19 cellular contexts compared by ENCODE assay signal in genomic region chr12:79019672-79020071, GRCh38.
DNase-seq lines count a peak whose midpoint lies in the region; ATAC-seq, FAIRE-seq and TF ChIP-seq lines count a peak whose summit lies in the region.
"Had no signal": no experiment of that assay in that cellular context is flagged by ENCODE, and none has a peak within 500 bp of the region (broad histone marks: within the 10 kb centered on the region; RNA-seq: fewer than 3 reads in every experiment).

No MANE protein-coding gene starts in this region.

- no peak overlapping the region for H3K27ac ChIP-seq in stomach
- H3K27ac ChIP-seq: gastrocnemius medialis, neutrophil had no signal

- TF ChIP-seq POLR2A in H54 (IDR thresholded peaks at IDR 0.05; ENCODE audit: low read depth, low read length) (no peak), stomach (IDR thresholded peaks at IDR 0.05) (no peak)

- no peak for TF ChIP-seq EP300 in stomach (IDR thresholded peaks at IDR 0.05)

- H3K27me3 Mint-ChIP-seq in naive thymus-derived CD8-positive, alpha-beta T cell = no peaks in the 10 kb centered on the region
- no peaks in the 10 kb centered on the region for H3K27me3 Mint-ChIP-seq in activated CD8-positive, alpha-beta T cell treated with anti-CD3 and anti-CD28 coated beads, Interleukin-2, amount 10 ng/mL, durations not matched to agents 7 days and 5 days (ENCODE audit: low read depth)
- H3K27me3 Mint-ChIP-seq: activated naive CD8-positive, alpha-beta T cell treated with anti-CD3 and anti-CD28 coated beads for 36 hours; CD4-positive, alpha-beta T cell; stimulated activated naive B cell treated with anti-CD40 and anti-IgM and Interleukin-4, amounts not matched to agents 10 μg/mL and 1 μg/mL and 100 μg/mL, for 72 hours had no signal

- no peak overlapping the region for H3K4me3 ChIP-seq in GM12865 (ENCODE audit: low read depth, low read length)
- no peak overlapping the region for H3K4me3 ChIP-seq in stomach
- H3K4me3 ChIP-seq: gastrocnemius medialis had no signal

- H3K27ac Mint-ChIP-seq in naive thymus-derived CD8-positive, alpha-beta T cell = no peak overlapping the region
- H3K27ac Mint-ChIP-seq in activated CD8-positive, alpha-beta T cell treated with anti-CD3 and anti-CD28 coated beads, Interleukin-2, amount 10 ng/mL, durations not matched to agents 7 days and 5 days = no peak overlapping the region
- H3K27ac Mint-ChIP-seq: activated naive CD8-positive, alpha-beta T cell treated with anti-CD3 and anti-CD28 coated beads for 36 hours; CD4-positive, alpha-beta T cell; stimulated activated naive B cell treated with anti-CD40 and anti-IgM and Interleukin-4, amounts not matched to agents 10 μg/mL and 1 μg/mL and 100 μg/mL, for 72 hours had no signal

- H3K9me3 Mint-ChIP-seq in naive thymus-derived CD8-positive, alpha-beta T cell = peaks cover 0 to 13% (median 9%) of the 10 kb centered on the region in 9 donors
- H3K9me3 Mint-ChIP-seq in activated CD8-positive, alpha-beta T cell treated with anti-CD3 and anti-CD28 coated beads, Interleukin-2, amount 10 ng/mL, durations not matched to agents 7 days and 5 days (ENCODE audit: insufficient read depth) = peaks cover 3% of the 10 kb centered on the region

- no peaks in the 10 kb centered on the region for H3K36me3 Mint-ChIP-seq in naive thymus-derived CD8-positive, alpha-beta T cell
- no peaks in the 10 kb centered on the region for H3K36me3 Mint-ChIP-seq in activated CD8-positive, alpha-beta T cell treated with anti-CD3 and anti-CD28 coated beads, Interleukin-2, amount 10 ng/mL, durations not matched to agents 7 days and 5 days (ENCODE audit: low read depth)
- H3K36me3 Mint-ChIP-seq: activated naive CD8-positive, alpha-beta T cell treated with anti-CD3 and anti-CD28 coated beads for 36 hours had no signal

- intact Hi-C loops in stomach (cut with DNase I; ENCODE audit: low total_unique reads) = no loop called here

- DNase-seq in GM12865 (ENCODE audit: low read depth) (peak; percentile 6), H54 (ENCODE audit: insufficient read length, low spot score) (no peak), stomach (no peak)
- no peak for DNase-seq in naive thymus-derived CD8-positive, alpha-beta T cell
- no peak for DNase-seq in activated CD8-positive, alpha-beta T cell treated with anti-CD3 and anti-CD28 coated beads, Interleukin-2, amount 10 ng/mL, durations not matched to agents 7 days and 5 days
- DNase-seq: activated naive CD8-positive, alpha-beta T cell treated with anti-CD3 and anti-CD28 coated beads for 36 hours; CD4-positive, alpha-beta T cell; gastrocnemius medialis; NCI-H2107; stimulated activated naive B cell treated with anti-CD40 and anti-IgM and Interleukin-4, amounts not matched to agents 10 μg/mL and 1 μg/mL and 100 μg/mL, for 72 hours; T-helper 1 cell had no signal

- 23 to 52% (median 36%) methylated on average over 1 of the region's 1 CpG for WGBS in stomach, 5 donors

- POLR2A ChIA-PET in naive thymus-derived CD8-positive, alpha-beta T cell (lab: Charles Lee) = no interaction called here
- POLR2A ChIA-PET in activated CD8-positive, alpha-beta T cell treated with anti-CD3 and anti-CD28 coated beads, Interleukin-2, amount 10 ng/mL, durations not matched to agents 7 days and 5 days (lab: Charles Lee) = no interaction called here

- no peaks in the 10 kb centered on the region for H3K9me3 ChIP-seq in stomach
- H3K9me3 ChIP-seq: gastrocnemius medialis, neutrophil had no signal

- H3K4me3 Mint-ChIP-seq in naive thymus-derived CD8-positive, alpha-beta T cell = no peak overlapping the region
- H3K4me3 Mint-ChIP-seq in activated CD8-positive, alpha-beta T cell treated with anti-CD3 and anti-CD28 coated beads, Interleukin-2, amount 10 ng/mL, durations not matched to agents 7 days and 5 days = no peak overlapping the region
- H3K4me3 Mint-ChIP-seq: activated naive CD8-positive, alpha-beta T cell treated with anti-CD3 and anti-CD28 coated beads for 36 hours; CD4-positive, alpha-beta T cell; stimulated activated naive B cell treated with anti-CD40 and anti-IgM and Interleukin-4, amounts not matched to agents 10 μg/mL and 1 μg/mL and 100 μg/mL, for 72 hours had no signal

- CTCF ChIA-PET in activated CD8-positive, alpha-beta T cell treated with anti-CD3 and anti-CD28 coated beads, Interleukin-2, amount 10 ng/mL, durations not matched to agents 7 days and 5 days (lab: Charles Lee) = no interaction called here

- no peaks in the 10 kb centered on the region for H3K36me3 ChIP-seq in stomach
- H3K36me3 ChIP-seq: gastrocnemius medialis, neutrophil had no signal

- no peaks in the 10 kb centered on the region for H3K4me1 ChIP-seq in stomach
- H3K4me1 ChIP-seq: gastrocnemius medialis had no signal

- no peak for FAIRE-seq in H54 (lab: Jason Lieb, UNC)
- FAIRE-seq: endometrium, HepG2, urothelium cell line had no signal

- peaks cover 0 to 5% (median 0%) of the 10 kb centered on the region in 4 donors for H3K4me1 Mint-ChIP-seq in naive thymus-derived CD8-positive, alpha-beta T cell
- no peaks in the 10 kb centered on the region for H3K4me1 Mint-ChIP-seq in activated CD8-positive, alpha-beta T cell treated with anti-CD3 and anti-CD28 coated beads, Interleukin-2, amount 10 ng/mL, durations not matched to agents 7 days and 5 days (ENCODE audit: low read depth)
- H3K4me1 Mint-ChIP-seq: activated naive CD8-positive, alpha-beta T cell treated with anti-CD3 and anti-CD28 coated beads for 36 hours; stimulated activated naive B cell treated with anti-CD40 and anti-IgM and Interleukin-4, amounts not matched to agents 10 μg/mL and 1 μg/mL and 100 μg/mL, for 72 hours had no signal

- ATAC-seq in GM19395 (IDR thresholded peaks at IDR 0.05; ENCODE audit: unreplicated experiment) = peak; percentile 62
- peak; percentile 53 for ATAC-seq in HG02759 (IDR thresholded peaks at IDR 0.05; ENCODE audit: unreplicated experiment)
- peak; percentile 68 for ATAC-seq in HG03460 (IDR thresholded peaks at IDR 0.05; ENCODE audit: unreplicated experiment)
- no peak for ATAC-seq in naive thymus-derived CD8-positive, alpha-beta T cell
- no peak for ATAC-seq in activated CD8-positive, alpha-beta T cell treated with anti-CD3 and anti-CD28 coated beads, Interleukin-2, amount 10 ng/mL, durations not matched to agents 7 days and 5 days
- ATAC-seq: gastrocnemius medialis; HepG2; sciatic nerve; stimulated activated naive B cell treated with anti-CD40 and anti-IgM and Interleukin-4, amounts not matched to agents 10 μg/mL and 1 μg/mL and 100 μg/mL, for 72 hours had no signal

- H3K27me3 ChIP-seq in stomach = no peaks in the 10 kb centered on the region
- H3K27me3 ChIP-seq: gastrocnemius medialis, neutrophil had no signal

- TF ChIP-seq CTCF in GM12865 (IDR thresholded peaks at IDR 0.05; ENCODE audit: insufficient read depth, low read depth, low read length, missing control alignments) (no peak), stomach (IDR thresholded peaks at IDR 0.05) (no peak)

Comparison
In these comparisons a context has a peak if more than half of its experiments do, and no peak if none do; other contexts are left out.
1. ATAC-seq: peak in GM19395 (single experiment), HG02759 (single experiment) and HG03460 (single experiment); none in naive thymus-derived CD8-positive, alpha-beta T cell (0 of 2) and activated CD8-positive, alpha-beta T cell treated with anti-CD3 and anti-CD28 coated beads, Interleukin-2, amount 10 ng/mL, durations not matched to agents 7 days and 5 days (single experiment).